14 cellular contexts compared by ENCODE assay signal in genomic region chr1:153541641-153542569, GRCh38. TPM values are rescaled to one million over a fixed set of nuclear protein-coding genes. Genes with fewer than 3 reads are reported as not detected.
DNase-seq lines count a peak whose midpoint lies in the region; ATAC-seq and TF ChIP-seq lines count a peak whose summit lies in the region.
"Had no signal": no experiment of that assay in that cellular context is flagged by ENCODE, and none has a peak within 500 bp of the region (broad histone marks: within the 10 kb centered on the region; RNA-seq: fewer than 3 reads in every experiment).

No MANE protein-coding gene starts in this region.

- H3K36me3 ChIP-seq in mesenchymal stem cell (ENCODE audit: control insufficient read depth in 1 of 2, insufficient read depth in 2 of 2, low read depth in 1 of 2, low read length in 2 of 2): peaks cover 12 to 25% of the 10 kb centered on the region in 2 experiments
- no peaks in the 10 kb centered on the region for H3K36me3 ChIP-seq in tibial artery
- H3K36me3 ChIP-seq in endodermal cell (ENCODE audit: control insufficient read depth, insufficient read depth, low read length): no peaks in the 10 kb centered on the region

- peaks cover 60% of the 10 kb centered on the region for H3K4me1 ChIP-seq in mesenchymal stem cell (ENCODE audit: control insufficient read depth, insufficient read depth, low read depth, low read length)
- H3K4me1 ChIP-seq in tibial artery: peaks cover 0 to 59% (median 54%) of the 10 kb centered on the region in 4 donors
- peaks cover 12% of the 10 kb centered on the region for H3K4me1 ChIP-seq in endodermal cell (ENCODE audit: control insufficient read depth, insufficient read depth, low read length)

- intact Hi-C loops in activated T-helper 1 cell treated with anti-CD3 and anti-CD28 coated beads, Interleukin-12 subunit alpha, Interleukin-12 subunit beta, Interleukin-2, Interleukin-4 antibody, amounts not matched to agents 30 ng/mL and 10 ng/mL and 1 ng/mL, durations not matched to agents 14 hours and 24 hours and 36 hours (cut with micrococcal nuclease): loop anchor here (10.0 kb wide), 1 partner anchor 423 kb away; the partner anchor contains the start of genes CREB3L4 and SLC39A1
- intact Hi-C loops in tibial artery (cut with DNase I; ENCODE audit: low total_unique reads): no loop called here

- DNase-seq in activated CD4-positive, alpha-beta T cell treated with anti-CD3 and anti-CD28 coated beads, Interleukin-2, amount 10 ng/mL, durations not matched to agents 7 days and 5 days: no peak
- no peak for DNase-seq in activated CD4-positive, alpha-beta T cell treated with anti-CD3 and anti-CD28 coated beads for 1 hour
- DNase-seq in activated T-helper 1 cell treated with anti-CD3 and anti-CD28 coated beads, Interleukin-12 subunit alpha, Interleukin-12 subunit beta, Interleukin-2, Interleukin-4 antibody, amounts not matched to agents 30 ng/mL and 10 ng/mL and 1 ng/mL, durations not matched to agents 14 hours and 24 hours and 36 hours (ENCODE audit: low spot score): no peak
- DNase-seq in mesenchymal stem cell (no peak), tibial artery (peak; percentile 18 to 61), NCI-H2196 (lab: John Stamatoyannopoulos, UW; ENCODE audit: unreplicated experiment) (no peak), endodermal cell (no peak)
- DNase-seq: GDM1, glutamatergic neuron, GOT3, NCI-H1092, NCI-H82 had no signal

- H3K27me3 Mint-ChIP-seq in activated CD4-positive, alpha-beta T cell treated with anti-CD3 and anti-CD28 coated beads, Interleukin-2, amount 10 ng/mL, durations not matched to agents 7 days and 5 days: no peaks in the 10 kb centered on the region
- H3K27me3 Mint-ChIP-seq in activated T-helper 1 cell treated with anti-CD3 and anti-CD28 coated beads, Interleukin-12 subunit alpha, Interleukin-12 subunit beta, Interleukin-2, Interleukin-4 antibody, amounts not matched to agents 30 ng/mL and 10 ng/mL and 1 ng/mL, durations not matched to agents 14 hours and 24 hours and 36 hours (ENCODE audit: insufficient read depth): no peaks in the 10 kb centered on the region
- H3K27me3 Mint-ChIP-seq in endodermal cell (ENCODE audit: insufficient read depth): peaks cover 6% of the 10 kb centered on the region

- 93% methylated on average over 6 of the region's 13 CpGs for WGBS in mesenchymal stem cell
- WGBS in endodermal cell (ENCODE audit: insufficient coverage in 1 of 2, insufficient read length in 1 of 2), 2 experiments: 92 to 98% methylated on average over 7 to 12 of the region's 13 CpGs

- peaks cover 8% of the 10 kb centered on the region for H3K79me1 ChIP-seq in mesenchymal stem cell (replicated peaks; ENCODE audit: low read length, poor library complexity, severe bottlenecking)

- H2BK12ac ChIP-seq in mesenchymal stem cell (ENCODE audit: low read length in 2 of 2): peak overlapping the region in 1 of 2 experiments; percentile 45

- no peak overlapping the region for H3K14ac ChIP-seq in mesenchymal stem cell (ENCODE audit: low read length in 2 of 2)

- H3K4me3 ChIP-seq in mesenchymal stem cell (ENCODE audit: insufficient read depth in 1 of 2, low read depth in 1 of 2, low read length in 2 of 2): peak overlapping the region in 1 of 2 experiments; percentile 87
- H3K4me3 ChIP-seq in tibial artery: no peak overlapping the region
- H3K4me3 ChIP-seq in endodermal cell (ENCODE audit: low read length): no peak overlapping the region

- ATAC-seq in GM21529 (IDR thresholded peaks at IDR 0.05; ENCODE audit: unreplicated experiment): no peak

- no peak overlapping the region for H3K4me3 Mint-ChIP-seq in activated CD4-positive, alpha-beta T cell treated with anti-CD3 and anti-CD28 coated beads, Interleukin-2, amount 10 ng/mL, durations not matched to agents 7 days and 5 days
- H3K4me3 Mint-ChIP-seq in activated T-helper 1 cell treated with anti-CD3 and anti-CD28 coated beads, Interleukin-12 subunit alpha, Interleukin-12 subunit beta, Interleukin-2, Interleukin-4 antibody, amounts not matched to agents 30 ng/mL and 10 ng/mL and 1 ng/mL, durations not matched to agents 14 hours and 24 hours and 36 hours: no peak overlapping the region
- H3K4me3 Mint-ChIP-seq in endodermal cell: no peak overlapping the region

- H4K8ac ChIP-seq in mesenchymal stem cell (ENCODE audit: low read length): no peak overlapping the region

- H3K9me3 Mint-ChIP-seq in activated CD4-positive, alpha-beta T cell treated with anti-CD3 and anti-CD28 coated beads, Interleukin-2, amount 10 ng/mL, durations not matched to agents 7 days and 5 days: no peaks in the 10 kb centered on the region
- H3K9me3 Mint-ChIP-seq in activated T-helper 1 cell treated with anti-CD3 and anti-CD28 coated beads, Interleukin-12 subunit alpha, Interleukin-12 subunit beta, Interleukin-2, Interleukin-4 antibody, amounts not matched to agents 30 ng/mL and 10 ng/mL and 1 ng/mL, durations not matched to agents 14 hours and 24 hours and 36 hours: no peaks in the 10 kb centered on the region
- no peaks in the 10 kb centered on the region for H3K9me3 Mint-ChIP-seq in endodermal cell

- peaks cover 93% of the 10 kb centered on the region for H3K4me1 Mint-ChIP-seq in activated CD4-positive, alpha-beta T cell treated with anti-CD3 and anti-CD28 coated beads, Interleukin-2, amount 10 ng/mL, durations not matched to agents 7 days and 5 days
- H3K4me1 Mint-ChIP-seq in activated T-helper 1 cell treated with anti-CD3 and anti-CD28 coated beads, Interleukin-12 subunit alpha, Interleukin-12 subunit beta, Interleukin-2, Interleukin-4 antibody, amounts not matched to agents 30 ng/mL and 10 ng/mL and 1 ng/mL, durations not matched to agents 14 hours and 24 hours and 36 hours (ENCODE audit: low read depth): peaks cover 77% of the 10 kb centered on the region
- H3K4me1 Mint-ChIP-seq in endodermal cell: peaks cover 21% of the 10 kb centered on the region

- no peak overlapping the region for H3K4me2 ChIP-seq in mesenchymal stem cell (ENCODE audit: low read length, poor library complexity, severe bottlenecking)

- H2BK15ac ChIP-seq in mesenchymal stem cell (ENCODE audit: low read depth, poor library complexity, severe bottlenecking): no peak overlapping the region

- peak overlapping the region in 1 of 2 experiments; percentile 49 for H3K18ac ChIP-seq in mesenchymal stem cell (ENCODE audit: low read depth in 1 of 2, low read length in 2 of 2)

- H3K9me3 ChIP-seq in mesenchymal stem cell (ENCODE audit: control insufficient read depth, low read length) (no peaks in the 10 kb centered on the region), tibial artery (no peaks in the 10 kb centered on the region), endodermal cell (ENCODE audit: control insufficient read depth, low read length) (no peaks in the 10 kb centered on the region)

- H3K27ac ChIP-seq in mesenchymal stem cell (ENCODE audit: low read length, poor library complexity, severe bottlenecking) (peak overlapping the region; percentile 92), tibial artery (peak overlapping the region; percentile 78 to 79), endodermal cell (ENCODE audit: low read depth, low read length) (no peak overlapping the region)

- peak overlapping the region in 1 of 2 experiments; percentile 3 for H3K4ac ChIP-seq in mesenchymal stem cell (ENCODE audit: low read depth in 1 of 2, low read length in 2 of 2)

- peak overlapping the region; percentile 59 for H2AK5ac ChIP-seq in mesenchymal stem cell (ENCODE audit: low read length, severe bottlenecking)

- H2BK5ac ChIP-seq in mesenchymal stem cell (ENCODE audit: low read depth, low read length, poor library complexity, severe bottlenecking): peak overlapping the region; percentile 59

- H3K9ac ChIP-seq in mesenchymal stem cell (ENCODE audit: low read length): peak overlapping the region; percentile 95
- no peak overlapping the region for H3K9ac ChIP-seq in endodermal cell (ENCODE audit: extremely low read depth, low read length, poor library complexity, severe bottlenecking)

- H2AFZ ChIP-seq in mesenchymal stem cell (ENCODE audit: low read depth, low read length): no peak overlapping the region

- H3K27ac Mint-ChIP-seq in activated CD4-positive, alpha-beta T cell treated with anti-CD3 and anti-CD28 coated beads, Interleukin-2, amount 10 ng/mL, durations not matched to agents 7 days and 5 days: peak overlapping the region; percentile 96
- peak overlapping the region; percentile 79 for H3K27ac Mint-ChIP-seq in activated T-helper 1 cell treated with anti-CD3 and anti-CD28 coated beads, Interleukin-12 subunit alpha, Interleukin-12 subunit beta, Interleukin-2, Interleukin-4 antibody, amounts not matched to agents 30 ng/mL and 10 ng/mL and 1 ng/mL, durations not matched to agents 14 hours and 24 hours and 36 hours
- no peak overlapping the region for H3K27ac Mint-ChIP-seq in endodermal cell

- no peak for TF ChIP-seq CTCF in tibial artery (IDR thresholded peaks at IDR 0.05)
- no peak for TF ChIP-seq CTCF in endodermal cell (conservative IDR thresholded peaks at IDR 0.05)

- H2BK120ac ChIP-seq in mesenchymal stem cell (ENCODE audit: low read depth, low read length): peak overlapping the region; percentile 49

- H4K91ac ChIP-seq in mesenchymal stem cell (ENCODE audit: low read length): peak overlapping the region; percentile 56

- H3K27me3 ChIP-seq in mesenchymal stem cell (ENCODE audit: control insufficient read depth in 1 of 2, insufficient read depth in 1 of 2, low read length in 2 of 2) (no peaks in the 10 kb centered on the region), tibial artery (no peaks in the 10 kb centered on the region), endodermal cell (ENCODE audit: control insufficient read depth, insufficient read depth, low read length, poor library complexity, severe bottlenecking) (peaks cover under 1% of the 10 kb centered on the region)

- H3K36me3 Mint-ChIP-seq in activated CD4-positive, alpha-beta T cell treated with anti-CD3 and anti-CD28 coated beads, Interleukin-2, amount 10 ng/mL, durations not matched to agents 7 days and 5 days (ENCODE audit: low read depth): peaks cover 56% of the 10 kb centered on the region
- H3K36me3 Mint-ChIP-seq in activated T-helper 1 cell treated with anti-CD3 and anti-CD28 coated beads, Interleukin-12 subunit alpha, Interleukin-12 subunit beta, Interleukin-2, Interleukin-4 antibody, amounts not matched to agents 30 ng/mL and 10 ng/mL and 1 ng/mL, durations not matched to agents 14 hours and 24 hours and 36 hours (ENCODE audit: low read depth): peaks cover 27% of the 10 kb centered on the region
- H3K36me3 Mint-ChIP-seq in endodermal cell (ENCODE audit: low read depth): no peaks in the 10 kb centered on the region

- POLR2A ChIA-PET in activated CD4-positive, alpha-beta T cell treated with anti-CD3 and anti-CD28 coated beads, Interleukin-2, amount 10 ng/mL, durations not matched to agents 7 days and 5 days (lab: Charles Lee): no interaction called here

- no peak overlapping the region for H3K23ac ChIP-seq in mesenchymal stem cell (ENCODE audit: low read length in 2 of 2)

- CTCF ChIA-PET in activated CD4-positive, alpha-beta T cell treated with anti-CD3 and anti-CD28 coated beads, Interleukin-2, amount 10 ng/mL, durations not matched to agents 7 days and 5 days (lab: Charles Lee): interaction anchor here (1.3 to 2.9 kb wide), 6 partner anchors 10 to 31 kb away, joined by 3 to 12 read pairs (median 6); no protein-coding TSS in a partner anchor

RNA-seq across cellular contexts. Expression of gene S100A5, which starts 1.2 kb away (rescaled TPM):
- total RNA-seq in activated CD4-positive, alpha-beta T cell treated with anti-CD3 and anti-CD28 coated beads, Interleukin-2, amount 10 ng/mL, durations not matched to agents 7 days and 5 days: 1 to 10 TPM; 3.0 to 3.8 TPM
- total RNA-seq in activated T-helper 1 cell treated with anti-CD3 and anti-CD28 coated beads, Interleukin-12 subunit alpha, Interleukin-12 subunit beta, Interleukin-2, Interleukin-4 antibody, amounts not matched to agents 30 ng/mL and 10 ng/mL and 1 ng/mL, durations not matched to agents 14 hours and 24 hours and 36 hours: 1.3 and 1.6 TPM in 2 replicates
- 0.08 TPM for polyA plus RNA-seq in mesenchymal stem cell (2013, experiment 1 of 2)
- polyA plus RNA-seq in mesenchymal stem cell (2013, experiment 2 of 2): not detected
- not detected for total RNA-seq in endodermal cell
- polyA plus RNA-seq in endodermal cell (2013, experiment 1 of 2): not detected
- polyA plus RNA-seq in endodermal cell (2013, experiment 2 of 2): not detected
- total RNA-seq: skeletal muscle tissue had no signal

RNA-seq across cellular contexts. Expression of gene S100A4, which starts 3.7 kb away (rescaled TPM):
- total RNA-seq in activated CD4-positive, alpha-beta T cell treated with anti-CD3 and anti-CD28 coated beads, Interleukin-2, amount 10 ng/mL, durations not matched to agents 7 days and 5 days: 100 to 1,000 TPM; 678 to 905 TPM
- total RNA-seq in activated T-helper 1 cell treated with anti-CD3 and anti-CD28 coated beads, Interleukin-12 subunit alpha, Interleukin-12 subunit beta, Interleukin-2, Interleukin-4 antibody, amounts not matched to agents 30 ng/mL and 10 ng/mL and 1 ng/mL, durations not matched to agents 14 hours and 24 hours and 36 hours: 165 and 167 TPM in 2 replicates
- polyA plus RNA-seq in mesenchymal stem cell (2013, experiment 1 of 2): 636 TPM
- 654 TPM for polyA plus RNA-seq in mesenchymal stem cell (2013, experiment 2 of 2)
- total RNA-seq in endodermal cell: 1 to 10 TPM; 4.9 to 6.2 TPM
- 24.8 TPM for polyA plus RNA-seq in endodermal cell (2013, experiment 1 of 2)
- polyA plus RNA-seq in endodermal cell (2013, experiment 2 of 2): 24.1 TPM

RNA-seq across cellular contexts. Expression of gene S100A6, which starts 6.1 kb away (rescaled TPM):
- 100 to 1,000 TPM; 444 to 557 TPM for total RNA-seq in activated CD4-positive, alpha-beta T cell treated with anti-CD3 and anti-CD28 coated beads, Interleukin-2, amount 10 ng/mL, durations not matched to agents 7 days and 5 days
- total RNA-seq in activated T-helper 1 cell treated with anti-CD3 and anti-CD28 coated beads, Interleukin-12 subunit alpha, Interleukin-12 subunit beta, Interleukin-2, Interleukin-4 antibody, amounts not matched to agents 30 ng/mL and 10 ng/mL and 1 ng/mL, durations not matched to agents 14 hours and 24 hours and 36 hours: 154 and 159 TPM in 2 replicates
- 1,233 TPM for polyA plus RNA-seq in mesenchymal stem cell (2013, experiment 1 of 2)
- polyA plus RNA-seq in mesenchymal stem cell (2013, experiment 2 of 2): 1,286 TPM
- 1 to 10 TPM; 3.7 to 7.5 TPM for total RNA-seq in endodermal cell
- 25.5 TPM for polyA plus RNA-seq in endodermal cell (2013, experiment 1 of 2)
- 34.9 TPM for polyA plus RNA-seq in endodermal cell (2013, experiment 2 of 2)

RNA-seq across cellular contexts. Expression of gene S100A3, which starts 7.2 kb away (rescaled TPM):
- not detected for total RNA-seq in activated CD4-positive, alpha-beta T cell treated with anti-CD3 and anti-CD28 coated beads, Interleukin-2, amount 10 ng/mL, durations not matched to agents 7 days and 5 days
- total RNA-seq in activated T-helper 1 cell treated with anti-CD3 and anti-CD28 coated beads, Interleukin-12 subunit alpha, Interleukin-12 subunit beta, Interleukin-2, Interleukin-4 antibody, amounts not matched to agents 30 ng/mL and 10 ng/mL and 1 ng/mL, durations not matched to agents 14 hours and 24 hours and 36 hours: not detected in 2 replicates
- polyA plus RNA-seq in mesenchymal stem cell (2013, experiment 1 of 2): 17.9 TPM
- polyA plus RNA-seq in mesenchymal stem cell (2013, experiment 2 of 2): 18.8 TPM
- total RNA-seq in endodermal cell: not detected
- polyA plus RNA-seq in endodermal cell (2013, experiment 1 of 2): 0.46 TPM
- 0.58 TPM for polyA plus RNA-seq in endodermal cell (2013, experiment 2 of 2)
- total RNA-seq: skeletal muscle tissue had no signal

RNA-seq across cellular contexts. Expression of gene S100A2, which starts 23.7 kb away (rescaled TPM):
- total RNA-seq in activated CD4-positive, alpha-beta T cell treated with anti-CD3 and anti-CD28 coated beads, Interleukin-2, amount 10 ng/mL, durations not matched to agents 7 days and 5 days: 1 to 10 TPM in 1 of 2 experiments, under 1 TPM in 1; 0.50 to 1.8 TPM
- 0.21 and 1.1 TPM in 2 replicates for total RNA-seq in activated T-helper 1 cell treated with anti-CD3 and anti-CD28 coated beads, Interleukin-12 subunit alpha, Interleukin-12 subunit beta, Interleukin-2, Interleukin-4 antibody, amounts not matched to agents 30 ng/mL and 10 ng/mL and 1 ng/mL, durations not matched to agents 14 hours and 24 hours and 36 hours
- 8.6 TPM for polyA plus RNA-seq in mesenchymal stem cell (2013, experiment 1 of 2)
- polyA plus RNA-seq in mesenchymal stem cell (2013, experiment 2 of 2): 7.0 TPM
- total RNA-seq in endodermal cell: 1 to 10 TPM in 1 of 2 donors, under 1 TPM in 1; 0.92 to 3.1 TPM
- polyA plus RNA-seq in endodermal cell (2013, experiment 1 of 2): not detected
- polyA plus RNA-seq in endodermal cell (2013, experiment 2 of 2): not detected
- total RNA-seq: skeletal muscle tissue had no signal

Comparison
In these comparisons a context has a peak if more than half of its experiments do, and no peak if none do; other contexts are left out.
1. DNase-seq: peak in tibial artery (2 of 2); none in activated CD4-positive, alpha-beta T cell treated with anti-CD3 and anti-CD28 coated beads, Interleukin-2, amount 10 ng/mL, durations not matched to agents 7 days and 5 days (single experiment), activated CD4-positive, alpha-beta T cell treated with anti-CD3 and anti-CD28 coated beads for 1 hour (single experiment), activated T-helper 1 cell treated with anti-CD3 and anti-CD28 coated beads, Interleukin-12 subunit alpha, Interleukin-12 subunit beta, Interleukin-2, Interleukin-4 antibody, amounts not matched to agents 30 ng/mL and 10 ng/mL and 1 ng/mL, durations not matched to agents 14 hours and 24 hours and 36 hours (single experiment), mesenchymal stem cell (single experiment), NCI-H2196 (single experiment) and endodermal cell (single experiment).
2. RNA of gene S100A4, which starts 3.7 kb away (total RNA-seq): 678 to 905 TPM in activated CD4-positive, alpha-beta T cell treated with anti-CD3 and anti-CD28 coated beads, Interleukin-2, amount 10 ng/mL, durations not matched to agents 7 days and 5 days and 165 to 167 TPM in activated T-helper 1 cell treated with anti-CD3 and anti-CD28 coated beads, Interleukin-12 subunit alpha, Interleukin-12 subunit beta, Interleukin-2, Interleukin-4 antibody, amounts not matched to agents 30 ng/mL and 10 ng/mL and 1 ng/mL, durations not matched to agents 14 hours and 24 hours and 36 hours; 4.9 to 6.2 TPM in endodermal cell; every median in the first group is over 10 times any median in the second.
3. RNA of gene S100A6, which starts 6.1 kb away (total RNA-seq): 444 to 557 TPM in activated CD4-positive, alpha-beta T cell treated with anti-CD3 and anti-CD28 coated beads, Interleukin-2, amount 10 ng/mL, durations not matched to agents 7 days and 5 days and 154 to 159 TPM in activated T-helper 1 cell treated with anti-CD3 and anti-CD28 coated beads, Interleukin-12 subunit alpha, Interleukin-12 subunit beta, Interleukin-2, Interleukin-4 antibody, amounts not matched to agents 30 ng/mL and 10 ng/mL and 1 ng/mL, durations not matched to agents 14 hours and 24 hours and 36 hours; 3.7 to 7.5 TPM in endodermal cell; every median in the first group is over 10 times any median in the second.